ENCODE assay signal across 30 cellular contexts in genomic region chr13:97360610-97361009, GRCh38.
"Had no signal": no experiment of that assay in that cellular context is flagged by ENCODE, and none has a peak within 500 bp of the region (broad histone marks: within the 10 kb centered on the region; RNA-seq: fewer than 3 reads in every experiment).

No MANE protein-coding gene starts in this region.

- H3K27me3 Mint-ChIP-seq: naive B cell; progenitor cell of endocrine pancreas; stimulated activated naive CD8-positive, alpha-beta T cell treated with anti-CD3 and anti-CD28 coated beads, Interleukin-15, Interleukin-2, amounts not matched to agents 100 ng/mL and 50 ng/mL, for 24 hours had no signal

- DNase-seq: hypothalamus; immature natural killer cell; kidney; left colon; left lung; lower lobe of right lung; mammary epithelial cell; mesendoderm; naive B cell; natural killer cell; nephron progenitor cell; occipital lobe; right lobe of liver; stimulated activated CD4-positive, alpha-beta T cell treated with anti-CD3 and anti-CD28 coated beads, Interleukin-12 subunit alpha, Interleukin-12 subunit beta, amount 100 ng/mL, for 4 hours; stimulated activated CD4-positive, alpha-beta T cell treated with anti-CD3 and anti-CD28 coated beads, Interleukin-15, amount 100 ng/mL, for 24 hours; stimulated activated CD4-positive, alpha-beta T cell treated with anti-CD3 and anti-CD28 coated beads, Interleukin-4, amount 100 ng/mL, for 24 hours; stimulated activated naive CD4-positive, alpha-beta T cell; testis; thyroid gland; transverse colon; upper lobe of left lung had no signal

- H3K9me3 ChIP-seq: left lung, lower lobe of right lung, neutrophil, right atrium auricular region, right lobe of liver, testis, thyroid gland, transverse colon, upper lobe of left lung, vagina had no signal

- H3K4me3 Mint-ChIP-seq: immature natural killer cell; mesothelial cell of epicardium; naive B cell; natural killer cell; nephron progenitor cell; neural progenitor cell; stimulated activated effector memory CD8-positive, alpha-beta T cell treated with anti-CD3 and anti-CD28 coated beads, Interleukin-12 subunit alpha, Interleukin-12 subunit beta, amount 100 ng/mL, for 72 hours; stimulated activated naive CD8-positive, alpha-beta T cell treated with anti-CD3 and anti-CD28 coated beads, Interleukin-15, Interleukin-2, amounts not matched to agents 100 ng/mL and 50 ng/mL, for 24 hours had no signal

- H3K27ac ChIP-seq: left lung, lower lobe of right lung, neural progenitor cell, neutrophil, parathyroid adenoma, right atrium auricular region, right lobe of liver, testis, thyroid gland, transverse colon, upper lobe of left lung, vagina had no signal

- H3K4me1 Mint-ChIP-seq: natural killer cell, nephron progenitor cell, neural progenitor cell had no signal

- H3K27ac Mint-ChIP-seq: mesothelial cell of epicardium; natural killer cell; nephron progenitor cell; neural progenitor cell; progenitor cell of endocrine pancreas; stimulated activated effector memory CD8-positive, alpha-beta T cell treated with anti-CD3 and anti-CD28 coated beads, Interleukin-12 subunit alpha, Interleukin-12 subunit beta, amount 100 ng/mL, for 72 hours; stimulated activated naive CD8-positive, alpha-beta T cell treated with anti-CD3 and anti-CD28 coated beads, Interleukin-15, Interleukin-2, amounts not matched to agents 100 ng/mL and 50 ng/mL, for 24 hours had no signal

- H3K9me3 Mint-ChIP-seq: immature natural killer cell; mesothelial cell of epicardium; naive B cell; natural killer cell; nephron progenitor cell; neural progenitor cell; stimulated activated effector memory CD8-positive, alpha-beta T cell treated with anti-CD3 and anti-CD28 coated beads, Interleukin-12 subunit alpha, Interleukin-12 subunit beta, amount 100 ng/mL, for 72 hours; stimulated activated naive CD8-positive, alpha-beta T cell treated with anti-CD3 and anti-CD28 coated beads, Interleukin-15, Interleukin-2, amounts not matched to agents 100 ng/mL and 50 ng/mL, for 24 hours had no signal

- H3K4me3 ChIP-seq: left lung, lower lobe of right lung, neural progenitor cell, right atrium auricular region, right lobe of liver, testis, thyroid gland, transverse colon, upper lobe of left lung, vagina had no signal

- H3K36me3 ChIP-seq: neural progenitor cell, neutrophil, thyroid gland had no signal

- H3K4me1 ChIP-seq: lower lobe of right lung, neural progenitor cell, parathyroid adenoma had no signal

- ATAC-seq: left colon; left lung; lower lobe of right lung; natural killer cell; right lobe of liver; stimulated activated effector memory CD8-positive, alpha-beta T cell treated with anti-CD3 and anti-CD28 coated beads, Interleukin-12 subunit alpha, Interleukin-12 subunit beta, amount 100 ng/mL, for 72 hours had no signal

- H3K27me3 ChIP-seq: left lung, neural progenitor cell, neutrophil, right atrium auricular region, right lobe of liver, testis, thyroid gland, transverse colon, upper lobe of left lung, vagina had no signal
